Comparison of ENCODE assay signal across 17 cellular contexts in the genomic region with DNA sequence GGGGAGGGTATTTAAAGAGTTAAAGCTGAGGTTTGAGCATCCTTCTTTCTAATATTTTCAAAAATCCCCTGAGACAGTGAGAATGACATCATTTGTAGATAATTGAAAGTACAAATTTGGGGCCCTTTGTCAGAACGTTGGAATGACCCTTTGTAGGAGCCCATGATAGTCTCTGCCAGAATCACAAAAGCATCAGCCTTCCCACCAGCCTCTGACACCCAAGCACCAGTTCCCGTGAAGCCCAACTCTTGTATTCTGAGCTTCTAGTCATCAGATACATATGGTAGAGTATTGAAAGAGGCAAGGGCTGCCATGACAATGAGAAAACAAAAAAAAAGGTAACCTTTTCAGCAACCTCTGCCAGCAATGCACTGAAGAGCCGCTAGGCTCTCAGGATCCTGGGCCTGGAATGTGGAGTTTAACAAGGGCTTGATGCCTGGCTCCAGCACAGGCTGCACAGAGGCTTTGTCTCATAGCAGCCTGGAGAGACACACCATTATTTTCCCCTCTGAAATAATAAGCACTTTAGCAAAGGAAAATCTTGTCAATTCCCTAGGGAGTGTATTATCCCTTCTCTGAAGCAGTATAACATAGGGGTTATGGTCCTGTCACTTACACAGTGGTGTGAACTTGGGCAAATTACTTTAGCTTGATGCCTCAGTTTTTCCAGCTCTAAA.
DNase-seq lines count a peak whose midpoint lies in the region; ATAC-seq and TF ChIP-seq lines count a peak whose summit lies in the region.
"Had no signal": no experiment of that assay in that cellular context is flagged by ENCODE, and none has a peak within 500 bp of the region (broad histone marks: within the 10 kb centered on the region; RNA-seq: fewer than 3 reads in every experiment).

No MANE protein-coding gene starts in this region.

- H2BK5ac ChIP-seq in neuronal stem cell (ENCODE audit: low read length): no peak overlapping the region

- no peak overlapping the region for H2BK120ac ChIP-seq in neuronal stem cell (ENCODE audit: low read depth, low read length)

- no peak overlapping the region for H3K4ac ChIP-seq in neuronal stem cell (ENCODE audit: low read length)

- no peak overlapping the region for H3K27ac Mint-ChIP-seq in naive thymus-derived CD8-positive, alpha-beta T cell
- H3K27ac Mint-ChIP-seq: activated naive CD4-positive, alpha-beta T cell treated with anti-CD3 and anti-CD28 coated beads for 36 hours; B cell; mesothelial cell of epicardium had no signal

- no peak overlapping the region for H2BK12ac ChIP-seq in neuronal stem cell (ENCODE audit: low read length)

- no peak overlapping the region for H3K4me3 Mint-ChIP-seq in naive thymus-derived CD8-positive, alpha-beta T cell
- H3K4me3 Mint-ChIP-seq: activated naive CD4-positive, alpha-beta T cell treated with anti-CD3 and anti-CD28 coated beads for 36 hours; B cell; mesothelial cell of epicardium had no signal

- no peak overlapping the region for H4K91ac ChIP-seq in neuronal stem cell (ENCODE audit: low read depth, low read length, poor library complexity)

- peaks cover 0 to 3% (median 0%) of the 10 kb centered on the region in 9 donors for H3K9me3 Mint-ChIP-seq in naive thymus-derived CD8-positive, alpha-beta T cell
- H3K9me3 Mint-ChIP-seq: activated naive CD4-positive, alpha-beta T cell treated with anti-CD3 and anti-CD28 coated beads for 36 hours; mesothelial cell of epicardium had no signal

- H3K27me3 ChIP-seq in neuronal stem cell (ENCODE audit: control insufficient read depth in 3 of 3, insufficient read depth in 3 of 3, low read depth in 1 of 3, low read length in 3 of 3): no peaks in the 10 kb centered on the region
- H3K27me3 ChIP-seq: esophagus muscularis mucosa, sigmoid colon, tibial artery had no signal

- peaks cover 21 to 33% of the 10 kb centered on the region in 2 donors for H3K4me1 ChIP-seq in neuronal stem cell (ENCODE audit: control insufficient read depth in 2 of 2, insufficient read depth in 1 of 2, low read depth in 1 of 2, low read length in 2 of 2)
- H3K4me1 ChIP-seq: tibial artery had no signal

- H3K27ac ChIP-seq in neuronal stem cell (replicated peaks; ENCODE audit: low read length): peak overlapping the region; percentile 48
- H3K27ac ChIP-seq: esophagus muscularis mucosa, heart left ventricle, sigmoid colon, tibial artery had no signal

- WGBS in neuronal stem cell (ENCODE audit: extremely low coverage in 2 of 2, insufficient read length in 2 of 2, insufficient replicate concordance in 1 of 2), 2 donors: no CpG with 5 or more reads among the region's 3 CpGs

- POLR2A ChIA-PET in naive thymus-derived CD8-positive, alpha-beta T cell (lab: Charles Lee): no interaction called here

- no peak overlapping the region for H3K9ac ChIP-seq in neuronal stem cell (ENCODE audit: low read depth, low read length, poor library complexity)

- DNase-seq in NCI-H1436 treated with DMSO at 0.1 percent for 48 hours (lab: John Stamatoyannopoulos, UW) (peak; percentile 16), choroid plexus epithelial cell (ENCODE audit: low read depth) (no peak), neuronal stem cell (ENCODE audit: low spot score) (peak; percentile 38), posterior vena cava (ENCODE audit: low spot score) (no peak), NCI-H2029 (lab: John Stamatoyannopoulos, UW) (no peak)
- DNase-seq in naive thymus-derived CD8-positive, alpha-beta T cell: no peak
- DNase-seq: activated CD4-positive, CD25-positive, alpha-beta regulatory T cell treated with anti-CD3 and anti-CD28 coated beads, Interleukin-2, amount 50 U/mL, for 72 hours; activated naive CD4-positive, alpha-beta T cell treated with anti-CD3 and anti-CD28 coated beads for 36 hours; heart left ventricle; nucleus accumbens; sigmoid colon; stimulated activated CD4-positive, alpha-beta T cell treated with anti-CD3 and anti-CD28 coated beads, Interleukin-2, amount 100 ng/mL, for 48 hours; tibial artery had no signal

- peak; percentile 48 for ATAC-seq in GM18907 (IDR thresholded peaks at IDR 0.05; ENCODE audit: unreplicated experiment)
- no peak for ATAC-seq in naive thymus-derived CD8-positive, alpha-beta T cell
- ATAC-seq: heart left ventricle had no signal

- H3K4me3 ChIP-seq in choroid plexus epithelial cell (ENCODE audit: low read depth, low read length) (no peak overlapping the region), neuronal stem cell (ENCODE audit: low read length in 2 of 2) (no peak overlapping the region)
- H3K4me3 ChIP-seq: esophagus muscularis mucosa, heart left ventricle, sigmoid colon, tibial artery had no signal

- no peaks in the 10 kb centered on the region for H3K79me1 ChIP-seq in neuronal stem cell (ENCODE audit: low read depth, low read length)

- no peak overlapping the region for H4K8ac ChIP-seq in neuronal stem cell (ENCODE audit: low read depth, low read length)

- no peak overlapping the region for H2BK15ac ChIP-seq in neuronal stem cell (ENCODE audit: low read length)

- H3K36me3 ChIP-seq in neuronal stem cell (replicated peaks in 1 of 2; ENCODE audit: control insufficient read depth in 2 of 2, insufficient read depth in 2 of 2, low read length in 2 of 2): peaks cover 9 to 36% of the 10 kb centered on the region in 2 donors
- H3K36me3 ChIP-seq: esophagus muscularis mucosa, sigmoid colon, tibial artery had no signal

- no peaks in the 10 kb centered on the region for H3K36me3 Mint-ChIP-seq in naive thymus-derived CD8-positive, alpha-beta T cell
- H3K36me3 Mint-ChIP-seq: mesothelial cell of epicardium had no signal

- H3K9me3 ChIP-seq in neuronal stem cell (replicated peaks in 1 of 2; ENCODE audit: control insufficient read depth in 2 of 2, insufficient read depth in 1 of 2, low read depth in 1 of 2, low read length in 2 of 2): peaks cover 0 to 5% of the 10 kb centered on the region in 2 donors
- H3K9me3 ChIP-seq: esophagus muscularis mucosa, heart left ventricle, sigmoid colon, tibial artery had no signal

- intact Hi-C loops in posterior vena cava (cut with DNase I): no loop called here

- no peaks in the 10 kb centered on the region for H3K4me1 Mint-ChIP-seq in naive thymus-derived CD8-positive, alpha-beta T cell

- H3K18ac ChIP-seq in neuronal stem cell (ENCODE audit: low read length): no peak overlapping the region

- no peak overlapping the region for H3K23ac ChIP-seq in neuronal stem cell (ENCODE audit: low read depth, low read length, poor library complexity)

- peaks cover 18 to 79% (median 35%) of the 10 kb centered on the region in 5 donors for H3K27me3 Mint-ChIP-seq in naive thymus-derived CD8-positive, alpha-beta T cell
- H3K27me3 Mint-ChIP-seq: B cell had no signal

- TF ChIP-seq CTCF in choroid plexus epithelial cell (conservative IDR thresholded peaks at IDR 0.05; ENCODE audit: low read depth, low read length): peak; percentile 1

- H2AK5ac ChIP-seq in neuronal stem cell (ENCODE audit: low read depth, low read length): no peak overlapping the region

- no peak overlapping the region for H3K4me2 ChIP-seq in neuronal stem cell (ENCODE audit: insufficient read depth, low read length, poor library complexity, severe bottlenecking)

- no peak overlapping the region for H3K14ac ChIP-seq in neuronal stem cell (ENCODE audit: low read length)

- no peak overlapping the region for H2AFZ ChIP-seq in neuronal stem cell (ENCODE audit: low read length)

Comparison
In these comparisons a context has a peak if more than half of its experiments do, and no peak if none do; other contexts are left out.
1. DNase-seq: peak in NCI-H1436 treated with DMSO at 0.1 percent for 48 hours (single experiment) and neuronal stem cell (single experiment); none in choroid plexus epithelial cell (single experiment), posterior vena cava (single experiment), naive thymus-derived CD8-positive, alpha-beta T cell (0 of 10) and NCI-H2029 (single experiment).